ENCODE assay signal across 18 cellular contexts in the genomic region with DNA sequence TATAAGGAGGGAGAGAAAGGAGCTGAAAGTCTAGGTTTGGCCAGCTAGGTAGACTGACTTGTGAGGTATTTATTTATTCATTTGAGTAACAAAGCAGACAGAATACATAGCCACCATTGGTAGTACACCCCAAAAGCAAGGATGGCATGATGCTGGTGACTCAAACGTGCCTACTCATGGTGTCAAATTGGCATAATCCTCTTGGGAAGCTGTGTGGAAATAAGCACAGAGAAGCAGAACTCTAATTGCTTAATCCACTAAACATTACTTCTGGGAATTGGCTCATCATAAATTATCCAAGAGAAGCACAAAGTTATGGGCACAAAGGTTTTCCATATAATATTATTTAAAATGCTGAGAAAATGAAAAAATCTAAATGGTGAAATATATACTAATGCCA. TPM values are rescaled to one million over a fixed set of nuclear protein-coding genes. Genes with fewer than 3 reads are reported as not detected.
DNase-seq lines count a peak whose midpoint lies in the region; ATAC-seq, FAIRE-seq and TF ChIP-seq lines count a peak whose summit lies in the region.
"Had no signal": no experiment of that assay in that cellular context is flagged by ENCODE, and none has a peak within 500 bp of the region (broad histone marks: within the 10 kb centered on the region; RNA-seq: fewer than 3 reads in every experiment).

No MANE protein-coding gene starts in this region.

- H3K9ac ChIP-seq in K562 (ENCODE audit: insufficient read depth in 1 of 2, low read depth in 2 of 2, low read length in 2 of 2): no peak overlapping the region
- H3K9ac ChIP-seq: BLaER1 had no signal

- POLR2A ChIA-PET in A549 (lab: Yijun Ruan, JAX): no interaction called here
- POLR2A ChIA-PET in A673 (lab: Charles Lee; ENCODE audit: low non-redundant PET): no interaction called here
- POLR2A ChIA-PET in K562 (lab: Yijun Ruan, JAX): no interaction called here
- POLR2A ChIA-PET in activated CD4-positive, alpha-beta T cell treated with anti-CD3 and anti-CD28 coated beads for 36 hours (lab: Charles Lee): no interaction called here
- POLR2A ChIA-PET in CD8-positive, alpha-beta T cell (lab: Charles Lee): no interaction called here

- intact Hi-C loops in A673 (cut with micrococcal nuclease; ENCODE audit: unreplicated experiment) (no loop called here), K562 (cut with micrococcal nuclease) (loop anchor here (2.0 kb wide), 1 partner anchor 69 kb away; no protein-coding TSS in a partner anchor)
- intact Hi-C loops in activated CD4-positive, alpha-beta T cell treated with anti-CD3 and anti-CD28 coated beads for 36 hours (cut with DNase I, micrococcal nuclease): no loop called here
- intact Hi-C loops in CD8-positive, alpha-beta T cell (cut with DNase I, micrococcal nuclease): loop anchor here in 1 of 2 experiments (1.0 kb wide), 1 partner anchor 70 kb away; no protein-coding TSS in a partner anchor

- no peak for TF ChIP-seq POLR2A in A549 (IDR thresholded peaks at IDR 0.05; ENCODE audit: low read length)
- no peak for TF ChIP-seq POLR2A in K562 (conservative IDR thresholded peaks at IDR 0.05)

- H3K27me3 ChIP-seq in A673 (replicated peaks; ENCODE audit: insufficient read depth, low read depth, low read length, poor library complexity): no peaks in the 10 kb centered on the region
- H3K27me3 ChIP-seq in K562 (ENCODE audit: control insufficient read depth in 2 of 2, insufficient read depth in 2 of 2, low read length in 2 of 2): no peaks in the 10 kb centered on the region
- no peaks in the 10 kb centered on the region for H3K27me3 ChIP-seq in CD8-positive, alpha-beta T cell (ENCODE audit: insufficient read depth, low read length)
- H3K27me3 ChIP-seq: BLaER1 had no signal

- TF ChIP-seq EP300 in A549 (IDR thresholded peaks at IDR 0.05) (no peak), K562 (IDR thresholded peaks at IDR 0.05; ENCODE audit: low read length) (no peak)

- no peaks in the 10 kb centered on the region for H3K9me1 ChIP-seq in K562 (ENCODE audit: control insufficient read depth, insufficient read depth, low read length)

- no peaks in the 10 kb centered on the region for H3K9me3 ChIP-seq in A549
- no peaks in the 10 kb centered on the region for H3K9me3 ChIP-seq in A673 (ENCODE audit: low read depth, low read length, poor library complexity, severe bottlenecking)
- no peaks in the 10 kb centered on the region for H3K9me3 ChIP-seq in K562 (replicated peaks; ENCODE audit: control insufficient read depth, insufficient read depth, low read depth, low read length)
- H3K9me3 ChIP-seq in CD8-positive, alpha-beta T cell (ENCODE audit: low read length): no peaks in the 10 kb centered on the region
- H3K9me3 ChIP-seq: BLaER1, Caco-2 had no signal

- H3K27ac ChIP-seq in A549 (no peak overlapping the region), A673 (ENCODE audit: low read depth, low read length, poor library complexity, severe bottlenecking) (no peak overlapping the region), K562 (ENCODE audit: extremely low read depth, low read depth, low read length) (no peak overlapping the region)
- H3K27ac ChIP-seq in CD8-positive, alpha-beta T cell (ENCODE audit: low read depth, low read length): no peak overlapping the region
- H3K27ac ChIP-seq: BLaER1 had no signal

- no peak overlapping the region for H3K27ac Mint-ChIP-seq in activated CD4-positive, alpha-beta T cell treated with anti-CD3 and anti-CD28 coated beads for 36 hours
- H3K27ac Mint-ChIP-seq in CD8-positive, alpha-beta T cell: no peak overlapping the region
- H3K27ac Mint-ChIP-seq: CD14-positive monocyte, H9 had no signal

- H2AFZ ChIP-seq in K562 (ENCODE audit: low read depth, low read length): peak overlapping the region; percentile 90

- TF ChIP-seq RAD21 in A549 (conservative IDR thresholded peaks at IDR 0.05 in 1 of 2, IDR thresholded peaks at IDR 0.05 in 1 of 2) (no peak), K562 (CRISPR knock-in tag; conservative IDR thresholded peaks at IDR 0.05 in 1 of 2, IDR thresholded peaks at IDR 0.05 in 1 of 2) (no peak)

- no peaks in the 10 kb centered on the region for H3K27me3 Mint-ChIP-seq in activated CD4-positive, alpha-beta T cell treated with anti-CD3 and anti-CD28 coated beads for 36 hours
- peaks cover 4% of the 10 kb centered on the region for H3K27me3 Mint-ChIP-seq in CD8-positive, alpha-beta T cell (ENCODE audit: low read depth)

- in situ Hi-C loops in K562 (cut with MboI): no loop called here

- H3K4me1 Mint-ChIP-seq in activated CD4-positive, alpha-beta T cell treated with anti-CD3 and anti-CD28 coated beads for 36 hours: peaks cover 14% of the 10 kb centered on the region
- peaks cover 7% of the 10 kb centered on the region for H3K4me1 Mint-ChIP-seq in CD8-positive, alpha-beta T cell (ENCODE audit: low read depth)

- FAIRE-seq in A549 (lab: Jason Lieb, UNC) (peak; percentile 49), K562 (lab: Jason Lieb, UNC) (no peak)
- FAIRE-seq: D721Med, GM12878, H1 had no signal

- BruUV-seq in A673 (replicated peaks; lab: Mats Ljungman, UMichigan) (no TSS peak), K562 (replicated peaks; lab: Mats Ljungman, UMichigan) (no TSS peak)

- no peak overlapping the region for H3K4me2 ChIP-seq in A549
- no peak overlapping the region for H3K4me2 ChIP-seq in K562 (ENCODE audit: insufficient read depth, low read length)
- H3K4me2 ChIP-seq: BLaER1 had no signal

- no peaks in the 10 kb centered on the region for H3K79me2 ChIP-seq in K562 (ENCODE audit: control insufficient read depth, insufficient read depth, low read length)

- H3K36me3 ChIP-seq in A673 (ENCODE audit: insufficient read depth, low read length, poor library complexity, severe bottlenecking): no peaks in the 10 kb centered on the region
- H3K36me3 ChIP-seq in K562 (ENCODE audit: control insufficient read depth, insufficient read depth, low read length): no peaks in the 10 kb centered on the region
- H3K36me3 ChIP-seq in CD8-positive, alpha-beta T cell (ENCODE audit: insufficient read depth, low read length): no peaks in the 10 kb centered on the region
- H3K36me3 ChIP-seq: BLaER1 had no signal

- no peak overlapping the region for H3K4me3 Mint-ChIP-seq in activated CD4-positive, alpha-beta T cell treated with anti-CD3 and anti-CD28 coated beads for 36 hours
- no peak overlapping the region for H3K4me3 Mint-ChIP-seq in CD8-positive, alpha-beta T cell
- H3K4me3 Mint-ChIP-seq: CD14-positive monocyte, H9 had no signal

- no peaks in the 10 kb centered on the region for H3K9me3 Mint-ChIP-seq in activated CD4-positive, alpha-beta T cell treated with anti-CD3 and anti-CD28 coated beads for 36 hours (ENCODE audit: low read depth)
- no peaks in the 10 kb centered on the region for H3K9me3 Mint-ChIP-seq in CD8-positive, alpha-beta T cell
- H3K9me3 Mint-ChIP-seq: CD14-positive monocyte, H9 had no signal

- H3K4me1 ChIP-seq in A549 (no peaks in the 10 kb centered on the region), A673 (ENCODE audit: insufficient read depth, low read length, poor library complexity, severe bottlenecking) (peaks cover 20% of the 10 kb centered on the region), K562 (replicated peaks in 1 of 2; ENCODE audit: control insufficient read depth in 2 of 2, insufficient read depth in 2 of 2, low read length in 2 of 2) (peaks cover 12 to 21% of the 10 kb centered on the region in 2 experiments)
- no peaks in the 10 kb centered on the region for H3K4me1 ChIP-seq in CD8-positive, alpha-beta T cell (ENCODE audit: insufficient read depth, low read length)
- H3K4me1 ChIP-seq: BLaER1, Caco-2 had no signal

- CTCF ChIA-PET in A549 (lab: Yijun Ruan, JAX): interaction anchor here (1.3 to 3.8 kb wide), 3 partner anchors 8 to 71 kb away, joined by 6 to 21 read pairs (median 8); no protein-coding TSS in a partner anchor
- CTCF ChIA-PET in A673 (lab: Charles Lee): interaction anchor here (0.6 kb wide), 1 partner anchor 52 kb away, joined by 3 read pairs; no protein-coding TSS in a partner anchor
- CTCF ChIA-PET in K562 (lab: Yijun Ruan, JAX; ENCODE audit: low intra/inter-chr PET ratio): interaction anchor here (0.6 kb wide), 1 partner anchor 71 kb away, joined by 3 read pairs; no protein-coding TSS in a partner anchor
- CTCF ChIA-PET in activated CD4-positive, alpha-beta T cell treated with anti-CD3 and anti-CD28 coated beads for 36 hours (lab: Charles Lee): interaction anchor here (1.2 to 1.8 kb wide), 3 partner anchors 13 to 40 kb away, joined by 3 to 7 read pairs (median 4); no protein-coding TSS in a partner anchor
- CTCF ChIA-PET in CD8-positive, alpha-beta T cell (lab: Charles Lee): interaction anchor here (1.5 to 4.9 kb wide), 2 partner anchors 7 to 71 kb away, joined by 5 to 32 read pairs; no protein-coding TSS in a partner anchor

- H3K4me3 ChIP-seq in A549 (no peak overlapping the region), A673 (ENCODE audit: low read depth, low read length, poor library complexity, severe bottlenecking) (no peak overlapping the region), K562 (no peak overlapping the region)
- no peak overlapping the region for H3K4me3 ChIP-seq in CD8-positive, alpha-beta T cell (ENCODE audit: low read depth, low read length)
- H3K4me3 ChIP-seq: BLaER1, GM12878 had no signal

- 17% methylated on average over 1 of the region's 1 CpG for WGBS in A549 (ENCODE audit: missing lambda C conversion rate)
- WGBS in K562 (ENCODE audit: insufficient coverage, low coverage, missing lambda C conversion rate): 67% methylated on average over 1 of the region's 1 CpG

- H4K20me1 ChIP-seq in K562 (replicated peaks; ENCODE audit: control insufficient read depth, insufficient read depth, low read length): no peaks in the 10 kb centered on the region
- H4K20me1 ChIP-seq: BLaER1 had no signal

- H3K36me3 Mint-ChIP-seq in activated CD4-positive, alpha-beta T cell treated with anti-CD3 and anti-CD28 coated beads for 36 hours (ENCODE audit: low read depth): no peaks in the 10 kb centered on the region
- no peaks in the 10 kb centered on the region for H3K36me3 Mint-ChIP-seq in CD8-positive, alpha-beta T cell
- H3K36me3 Mint-ChIP-seq: CD14-positive monocyte had no signal

- TF ChIP-seq CTCF in A549 (IDR thresholded peaks at IDR 0.05): no peak
- TF ChIP-seq CTCF in A673 (conservative IDR thresholded peaks at IDR 0.05; ENCODE audit: low read depth, low read length): no peak
- TF ChIP-seq CTCF in K562 (IDR thresholded peaks at IDR 0.05 in 2 of 3, conservative IDR thresholded peaks at IDR 0.05 in 1 of 3; ENCODE audit: insufficient read depth in 2 of 3, low read depth in 1 of 3, low read length in 3 of 3): no peak
- no peak for TF ChIP-seq CTCF in CD8-positive, alpha-beta T cell (IDR thresholded peaks at IDR 0.05)

- no peak for DNase-seq in A549 (ENCODE audit: low read depth in 1 of 2, low spot score in 1 of 2)
- DNase-seq in A673 (ENCODE audit: low spot score): peak; percentile 69
- DNase-seq in LHCN-M2 (ENCODE audit: low read depth): peak; percentile 13
- DNase-seq in K562 (ENCODE audit: extremely low read depth in 1 of 4, low spot score in 3 of 4): no peak
- no peak for DNase-seq in activated CD4-positive, alpha-beta T cell treated with anti-CD3 and anti-CD28 coated beads for 36 hours
- no peak for DNase-seq in GF-D8 (lab: John Stamatoyannopoulos, UW)
- DNase-seq in central memory CD4-positive, alpha-beta T cell: no peak
- DNase-seq in CD8-positive, alpha-beta T cell: no peak
- DNase-seq: Caco-2, GDM1, H9 had no signal

- ATAC-seq in A549 (no peak), K562 (no peak)
- ATAC-seq in activated CD4-positive, alpha-beta T cell treated with anti-CD3 and anti-CD28 coated beads for 36 hours: no peak
- no peak for ATAC-seq in CD8-positive, alpha-beta T cell
- ATAC-seq: GM12878 had no signal

RNA-seq across cellular contexts. Expression of a gene that starts 2.5 kb away (rescaled TPM):
- polyA plus RNA-seq in A549 (2011; rRNA removed): not detected in 2 replicates
- not detected in 2 replicates for polyA plus RNA-seq in A549 (2012; cell fraction: cytosol; rRNA removed)
- not detected in 2 replicates for polyA plus RNA-seq in A549 (2012; cell fraction: nucleus; rRNA removed)
- polyA plus RNA-seq in A549 (2017; fragmentation: RNase III; extraction: RNeasy Plus Mini Kit Qiagen cat#74134 plus additional on column Dnase treatment): not detected in 3 replicates
- not detected in 2 replicates for polyA minus RNA-seq in A549 (2011; rRNA and poly(A)+ RNA removed)
- total RNA-seq in A673 (2021): not detected in 2 replicates
- not detected in 2 replicates for total RNA-seq in LHCN-M2 (2014; rRNA removed)
- polyA plus RNA-seq in LHCN-M2 (2012): not detected
- total RNA-seq in K562 (2011; cell fraction: chromatin; rRNA removed; ENCODE audit: low replicate concordance): not detected in 2 replicates
- total RNA-seq in K562 (2011; cell fraction: nucleolus; rRNA removed): not detected in 2 replicates
- not detected in 2 replicates for total RNA-seq in K562 (2011; cell fraction: nucleoplasm; rRNA removed)
- total RNA-seq in K562 (2014; rRNA removed): not detected in 2 replicates
- not detected in 2 replicates for total RNA-seq in K562 (2014; rRNA removed; fragmentation: Illumina TruSeq; extraction: Trizol)
- not detected in 2 replicates for total RNA-seq in K562 (2015; rRNA removed; fragmentation: Illumina TruSeq; extraction: Trizol)
- total RNA-seq in K562 (2021): not detected in 2 replicates
- polyA plus RNA-seq in K562 (2011; rRNA removed): not detected in 2 replicates
- polyA plus RNA-seq in K562 (2011; cell fraction: cytosol; rRNA removed): not detected in 2 replicates
- polyA plus RNA-seq in K562 (2011; cell fraction: nucleus; rRNA removed): not detected in 2 replicates
- not detected in 2 replicates for polyA plus RNA-seq in K562 (2012)
- not detected in 2 replicates for polyA plus RNA-seq in K562 (2014; fragmentation: Illumina TruSeq; extraction: Trizol)
- not detected for polyA plus RNA-seq in K562 (2014; fragmentation: Nextera tagmentation; extraction: Ambion mirVana)
- polyA plus RNA-seq in K562 (2014; rRNA removed): not detected in 2 replicates
- not detected in 2 replicates for polyA minus RNA-seq in K562 (2011; rRNA and poly(A)+ RNA removed)
- not detected in 2 replicates for polyA minus RNA-seq in K562 (2011; cell fraction: cytosol; rRNA and poly(A)+ RNA removed)
- not detected in 2 replicates for polyA minus RNA-seq in K562 (2011; cell fraction: nucleus; rRNA and poly(A)+ RNA removed)
- not detected for total RNA-seq in activated CD4-positive, alpha-beta T cell treated with anti-CD3 and anti-CD28 coated beads for 36 hours
- not detected for total RNA-seq in CD8-positive, alpha-beta T cell
- total RNA-seq: Caco-2, GM12878, H1, H9, HT-29 had no signal
- polyA plus RNA-seq: AG04450, CD14-positive monocyte, GM12878, H1 had no signal

RNA-seq across cellular contexts. Expression of a gene that starts 30.6 kb away (rescaled TPM):
- polyA plus RNA-seq in A549 (2011; rRNA removed) (23.2 and 23.9 TPM in 2 replicates), A549 (2017; fragmentation: RNase III; extraction: RNeasy Plus Mini Kit Qiagen cat#74134 plus additional on column Dnase treatment) (16.5 to 20.9 TPM (median 20.5 TPM) in 3 replicates), K562 (2011; rRNA removed) (11.0 and 22.6 TPM in 2 replicates), K562 (2014; fragmentation: Illumina TruSeq; extraction: Trizol) (8.4 and 9.8 TPM in 2 replicates), K562 (2014; fragmentation: Nextera tagmentation; extraction: Ambion mirVana) (1 to 10 TPM; 1.7 to 4.2 TPM), K562 (2014; rRNA removed) (9.1 and 11.7 TPM in 2 replicates)
- 15.2 and 16.1 TPM in 2 replicates for polyA plus RNA-seq in A549 (2012; cell fraction: cytosol; rRNA removed)
- 19.9 and 20.0 TPM in 2 replicates for polyA plus RNA-seq in A549 (2012; cell fraction: nucleus; rRNA removed)
- 13.3 and 14.9 TPM in 2 replicates for polyA minus RNA-seq in A549 (2011; rRNA and poly(A)+ RNA removed)
- total RNA-seq in A673 (2021) (21.7 and 26.3 TPM in 2 replicates), LHCN-M2 (2014; rRNA removed) (2.5 and 2.8 TPM in 2 replicates), K562 (2014; rRNA removed) (1.5 and 2.0 TPM in 2 replicates), K562 (2014; rRNA removed; fragmentation: Illumina TruSeq; extraction: Trizol) (2.4 and 3.0 TPM in 2 replicates), K562 (2015; rRNA removed; fragmentation: Illumina TruSeq; extraction: Trizol) (2.1 and 2.3 TPM in 2 replicates), K562 (2021) (10.1 TPM in 2 replicates)
- 4.8 TPM for polyA plus RNA-seq in LHCN-M2 (2012)
- 40.0 and 54.2 TPM in 2 replicates for total RNA-seq in K562 (2011; cell fraction: chromatin; rRNA removed; ENCODE audit: low replicate concordance)
- 27.8 and 28.2 TPM in 2 replicates for total RNA-seq in K562 (2011; cell fraction: nucleolus; rRNA removed)
- total RNA-seq in K562 (2011; cell fraction: nucleoplasm; rRNA removed): 25.0 and 27.3 TPM in 2 replicates
- 5.7 and 11.5 TPM in 2 replicates for polyA plus RNA-seq in K562 (2011; cell fraction: cytosol; rRNA removed)
- polyA plus RNA-seq in K562 (2011; cell fraction: nucleus; rRNA removed): 35.3 and 52.8 TPM in 2 replicates
- polyA plus RNA-seq in K562 (2012): 8.6 and 10.2 TPM in 2 replicates
- polyA minus RNA-seq in K562 (2011; rRNA and poly(A)+ RNA removed): 6.5 and 8.2 TPM in 2 replicates
- 3.1 and 3.6 TPM in 2 replicates for polyA minus RNA-seq in K562 (2011; cell fraction: cytosol; rRNA and poly(A)+ RNA removed)
- 8.6 and 19.5 TPM in 2 replicates for polyA minus RNA-seq in K562 (2011; cell fraction: nucleus; rRNA and poly(A)+ RNA removed)
- total RNA-seq in activated CD4-positive, alpha-beta T cell treated with anti-CD3 and anti-CD28 coated beads for 36 hours: 1 to 10 TPM; 7.0 to 8.1 TPM
- total RNA-seq in CD8-positive, alpha-beta T cell: 1 to 10 TPM; 1.9 to 2.6 TPM

RNA-seq across cellular contexts. Expression of a gene that starts 32.9 kb away (rescaled TPM):
- polyA plus RNA-seq in A549 (2011; rRNA removed) (not detected in 2 replicates), A549 (2017; fragmentation: RNase III; extraction: RNeasy Plus Mini Kit Qiagen cat#74134 plus additional on column Dnase treatment) (not detected in 3 replicates), K562 (2011; rRNA removed) (not detected in 2 replicates), K562 (2014; fragmentation: Illumina TruSeq; extraction: Trizol) (not detected in 2 replicates), K562 (2014; fragmentation: Nextera tagmentation; extraction: Ambion mirVana) (not detected), K562 (2014; rRNA removed) (not detected in 2 replicates)
- not detected in 2 replicates for polyA plus RNA-seq in A549 (2012; cell fraction: cytosol; rRNA removed)
- not detected in 2 replicates for polyA plus RNA-seq in A549 (2012; cell fraction: nucleus; rRNA removed)
- polyA minus RNA-seq in A549 (2011; rRNA and poly(A)+ RNA removed): not detected in 2 replicates
- total RNA-seq in A673 (2021) (not detected in 2 replicates), LHCN-M2 (2014; rRNA removed) (not detected in 2 replicates), K562 (2014; rRNA removed) (not detected in 2 replicates), K562 (2014; rRNA removed; fragmentation: Illumina TruSeq; extraction: Trizol) (not detected in 2 replicates), K562 (2015; rRNA removed; fragmentation: Illumina TruSeq; extraction: Trizol) (not detected in 2 replicates), K562 (2021) (not detected in 2 replicates)
- not detected for polyA plus RNA-seq in LHCN-M2 (2012)
- not detected in 2 replicates for total RNA-seq in K562 (2011; cell fraction: chromatin; rRNA removed; ENCODE audit: low replicate concordance)
- total RNA-seq in K562 (2011; cell fraction: nucleolus; rRNA removed): not detected in 2 replicates
- not detected in 2 replicates for total RNA-seq in K562 (2011; cell fraction: nucleoplasm; rRNA removed)
- polyA plus RNA-seq in K562 (2011; cell fraction: cytosol; rRNA removed): not detected in 2 replicates
- polyA plus RNA-seq in K562 (2011; cell fraction: nucleus; rRNA removed): not detected in 2 replicates
- polyA plus RNA-seq in K562 (2012): not detected in 2 replicates
- polyA minus RNA-seq in K562 (2011; rRNA and poly(A)+ RNA removed): not detected in 2 replicates
- not detected in 2 replicates for polyA minus RNA-seq in K562 (2011; cell fraction: cytosol; rRNA and poly(A)+ RNA removed)
- not detected in 2 replicates for polyA minus RNA-seq in K562 (2011; cell fraction: nucleus; rRNA and poly(A)+ RNA removed)
- not detected for total RNA-seq in activated CD4-positive, alpha-beta T cell treated with anti-CD3 and anti-CD28 coated beads for 36 hours
- total RNA-seq in CD8-positive, alpha-beta T cell: not detected
- total RNA-seq: Caco-2, GM12878, H1, H9, HT-29 had no signal
- polyA plus RNA-seq: AG04450, CD14-positive monocyte, GM12878, H1 had no signal

RNA-seq across cellular contexts. Expression of a gene that starts 37.4 kb away (rescaled TPM):
- polyA plus RNA-seq in A549 (2011; rRNA removed): 17.4 and 19.8 TPM in 2 replicates
- 15.1 and 18.7 TPM in 2 replicates for polyA plus RNA-seq in A549 (2012; cell fraction: cytosol; rRNA removed)
- polyA plus RNA-seq in A549 (2012; cell fraction: nucleus; rRNA removed): 14.0 and 15.4 TPM in 2 replicates
- 16.3 to 17.7 TPM (median 17.3 TPM) in 3 replicates for polyA plus RNA-seq in A549 (2017; fragmentation: RNase III; extraction: RNeasy Plus Mini Kit Qiagen cat#74134 plus additional on column Dnase treatment)
- polyA minus RNA-seq in A549 (2011; rRNA and poly(A)+ RNA removed): 15.2 and 16.3 TPM in 2 replicates
- 38.0 and 39.6 TPM in 2 replicates for total RNA-seq in A673 (2021)
- total RNA-seq in LHCN-M2 (2014; rRNA removed): 14.0 and 15.9 TPM in 2 replicates
- 9.3 TPM for polyA plus RNA-seq in LHCN-M2 (2012)
- total RNA-seq in K562 (2011; cell fraction: chromatin; rRNA removed; ENCODE audit: low replicate concordance): 6.9 and 11.2 TPM in 2 replicates
- 9.6 and 12.0 TPM in 2 replicates for total RNA-seq in K562 (2011; cell fraction: nucleolus; rRNA removed)
- 10.6 and 13.3 TPM in 2 replicates for total RNA-seq in K562 (2011; cell fraction: nucleoplasm; rRNA removed)
- total RNA-seq in K562 (2014; rRNA removed): 23.2 and 28.2 TPM in 2 replicates
- total RNA-seq in K562 (2014; rRNA removed; fragmentation: Illumina TruSeq; extraction: Trizol): 10.1 and 10.2 TPM in 2 replicates
- 12.8 and 13.9 TPM in 2 replicates for total RNA-seq in K562 (2015; rRNA removed; fragmentation: Illumina TruSeq; extraction: Trizol)
- total RNA-seq in K562 (2021): 22.1 and 22.5 TPM in 2 replicates
- 21.2 and 22.0 TPM in 2 replicates for polyA plus RNA-seq in K562 (2011; rRNA removed)
- 18.7 and 24.5 TPM in 2 replicates for polyA plus RNA-seq in K562 (2011; cell fraction: cytosol; rRNA removed)
- polyA plus RNA-seq in K562 (2011; cell fraction: nucleus; rRNA removed): 13.2 and 18.2 TPM in 2 replicates
- 17.7 and 19.5 TPM in 2 replicates for polyA plus RNA-seq in K562 (2012)
- 16.5 and 17.6 TPM in 2 replicates for polyA plus RNA-seq in K562 (2014; fragmentation: Illumina TruSeq; extraction: Trizol)
- 1 to 10 TPM; 2.8 to 4.0 TPM for polyA plus RNA-seq in K562 (2014; fragmentation: Nextera tagmentation; extraction: Ambion mirVana)
- polyA plus RNA-seq in K562 (2014; rRNA removed): 22.4 and 23.3 TPM in 2 replicates
- polyA minus RNA-seq in K562 (2011; rRNA and poly(A)+ RNA removed): 11.1 and 11.7 TPM in 2 replicates
- polyA minus RNA-seq in K562 (2011; cell fraction: cytosol; rRNA and poly(A)+ RNA removed): 10.8 and 12.2 TPM in 2 replicates
- 3.9 and 9.7 TPM in 2 replicates for polyA minus RNA-seq in K562 (2011; cell fraction: nucleus; rRNA and poly(A)+ RNA removed)
- 10 to 100 TPM; 15.6 to 16.4 TPM for total RNA-seq in activated CD4-positive, alpha-beta T cell treated with anti-CD3 and anti-CD28 coated beads for 36 hours
- 10 to 100 TPM; 21.8 to 22.0 TPM for total RNA-seq in CD8-positive, alpha-beta T cell

Comparison
In these comparisons a context has a peak if more than half of its experiments do, and no peak if none do; other contexts are left out.
1. DNase-seq: peak in A673 (single experiment) and LHCN-M2 (single experiment); none in A549 (0 of 2), K562 (0 of 4), activated CD4-positive, alpha-beta T cell treated with anti-CD3 and anti-CD28 coated beads for 36 hours (single experiment), GF-D8 (single experiment), central memory CD4-positive, alpha-beta T cell (single experiment) and CD8-positive, alpha-beta T cell (0 of 7).